ENCODE assay signal across 9 cellular contexts in genomic region chr17:17848311-17848710, GRCh38. TPM values are rescaled to one million over a fixed set of nuclear protein-coding genes. Genes with fewer than 3 reads are reported as not detected.
A peak's percentile ranks its signal among the peaks of the same experiment; 100 is the strongest.
DNase-seq lines count a peak whose midpoint lies in the region; ATAC-seq and TF ChIP-seq lines count a peak whose summit lies in the region.
"Had no signal": no experiment of that assay in that cellular context is flagged by ENCODE, and none has a peak within 500 bp of the region (broad histone marks: within the 10 kb centered on the region; RNA-seq: fewer than 3 reads in every experiment).

No MANE protein-coding gene starts in this region.

- no peak for ATAC-seq in activated T-cell treated with anti-CD3 and anti-CD28 coated beads, Interleukin-2, amount 50 U/mL, for 72 hours (replicated peaks in 1 of 2)
- ATAC-seq in activated CD8-positive, alpha-beta T cell treated with anti-CD3 and anti-CD28 coated beads, Interleukin-2, amount 10 ng/mL, durations not matched to agents 7 days and 5 days, result no peak
- no peak for ATAC-seq in left lung
- ATAC-seq in HG03354 (IDR thresholded peaks at IDR 0.05; ENCODE audit: poor library complexity, severe bottlenecking, unreplicated experiment), result no peak

- no peak for TF ChIP-seq EP300 in suprapubic skin (IDR thresholded peaks at IDR 0.05)

- H3K4me3 ChIP-seq in left lung, result no peak overlapping the region
- no peak overlapping the region for H3K4me3 ChIP-seq in suprapubic skin

- H3K27me3 ChIP-seq in left lung (no peaks in the 10 kb centered on the region), suprapubic skin (no peaks in the 10 kb centered on the region)

- TF ChIP-seq POLR2A in suprapubic skin (IDR thresholded peaks at IDR 0.05), result no peak

- no peaks in the 10 kb centered on the region for H3K27me3 Mint-ChIP-seq in activated T-cell treated with anti-CD3 and anti-CD28 coated beads, Interleukin-2, amount 50 U/mL, for 72 hours (ENCODE audit: low read depth)
- no peaks in the 10 kb centered on the region for H3K27me3 Mint-ChIP-seq in activated CD8-positive, alpha-beta T cell treated with anti-CD3 and anti-CD28 coated beads, Interleukin-2, amount 10 ng/mL, durations not matched to agents 7 days and 5 days (ENCODE audit: low read depth)

- CTCF ChIA-PET in activated CD8-positive, alpha-beta T cell treated with anti-CD3 and anti-CD28 coated beads, Interleukin-2, amount 10 ng/mL, durations not matched to agents 7 days and 5 days (lab: Charles Lee), result interaction anchor here (1.6 to 3.6 kb wide), 6 partner anchors 9 to 36 kb away, joined by 4 to 33 read pairs (median 12); partner anchors contain the start of gene SREBF1

- no peak for TF ChIP-seq CTCF in left lung (IDR thresholded peaks at IDR 0.05)
- TF ChIP-seq CTCF in suprapubic skin (IDR thresholded peaks at IDR 0.05), result no peak

- H3K4me1 ChIP-seq in left lung (peaks cover 26 to 50% of the 10 kb centered on the region in 2 donors), suprapubic skin (peaks cover 39% of the 10 kb centered on the region)

- POLR2A ChIA-PET in activated CD8-positive, alpha-beta T cell treated with anti-CD3 and anti-CD28 coated beads, Interleukin-2, amount 10 ng/mL, durations not matched to agents 7 days and 5 days (lab: Charles Lee), result interaction anchor here (0.6 to 5.6 kb wide), 6 partner anchors 7 to 27 kb away, joined by 3 to 117 read pairs (median 9); partner anchors contain the start of gene SREBF1

- H3K36me3 Mint-ChIP-seq in activated T-cell treated with anti-CD3 and anti-CD28 coated beads, Interleukin-2, amount 50 U/mL, for 72 hours (ENCODE audit: insufficient read depth in 2 of 2), result peaks cover 0 to 3% of the 10 kb centered on the region in 2 donors
- H3K36me3 Mint-ChIP-seq in activated CD8-positive, alpha-beta T cell treated with anti-CD3 and anti-CD28 coated beads, Interleukin-2, amount 10 ng/mL, durations not matched to agents 7 days and 5 days (ENCODE audit: low read depth), result peaks cover 24% of the 10 kb centered on the region

- H3K9me3 ChIP-seq in left lung (no peaks in the 10 kb centered on the region), suprapubic skin (no peaks in the 10 kb centered on the region)

- intact Hi-C loops in left lung (cut with DNase I), result no loop called here

- 85% methylated on average over 8 of the region's 8 CpGs for WGBS in suprapubic skin

- H3K27ac Mint-ChIP-seq in activated T-cell treated with anti-CD3 and anti-CD28 coated beads, Interleukin-2, amount 50 U/mL, for 72 hours, result no peak overlapping the region
- H3K27ac Mint-ChIP-seq in activated CD8-positive, alpha-beta T cell treated with anti-CD3 and anti-CD28 coated beads, Interleukin-2, amount 10 ng/mL, durations not matched to agents 7 days and 5 days, result peak overlapping the region; percentile 92

- H3K27ac ChIP-seq in left lung, result peak overlapping the region; percentile 83 to 84
- peak overlapping the region; percentile 84 for H3K27ac ChIP-seq in suprapubic skin

- no peaks in the 10 kb centered on the region for H3K9me3 Mint-ChIP-seq in activated T-cell treated with anti-CD3 and anti-CD28 coated beads, Interleukin-2, amount 50 U/mL, for 72 hours
- no peaks in the 10 kb centered on the region for H3K9me3 Mint-ChIP-seq in activated CD8-positive, alpha-beta T cell treated with anti-CD3 and anti-CD28 coated beads, Interleukin-2, amount 10 ng/mL, durations not matched to agents 7 days and 5 days (ENCODE audit: insufficient read depth)

- H3K36me3 ChIP-seq in left lung, result peaks cover 0 to 13% of the 10 kb centered on the region in 2 donors
- peaks cover 32% of the 10 kb centered on the region for H3K36me3 ChIP-seq in suprapubic skin

- no peak for DNase-seq in activated T-cell treated with anti-CD3 and anti-CD28 coated beads, Interleukin-2, amount 50 U/mL, for 72 hours
- no peak for DNase-seq in activated T-cell treated with anti-CD3 and anti-CD28 coated beads for 4 hours
- no peak for DNase-seq in activated CD8-positive, alpha-beta T cell treated with anti-CD3 and anti-CD28 coated beads, Interleukin-2, amount 10 ng/mL, durations not matched to agents 7 days and 5 days
- DNase-seq in left lung, result no peak
- no peak for DNase-seq in suprapubic skin (ENCODE audit: low spot score in 2 of 2)
- no peak for DNase-seq in anterior cingulate cortex (lab: John Stamatoyannopoulos, UW)
- DNase-seq in AG08396 (ENCODE audit: low spot score), result no peak
- DNase-seq: MM.1S had no signal

- peaks cover 71% of the 10 kb centered on the region for H3K4me1 Mint-ChIP-seq in activated T-cell treated with anti-CD3 and anti-CD28 coated beads, Interleukin-2, amount 50 U/mL, for 72 hours (ENCODE audit: low read depth)
- peaks cover 71% of the 10 kb centered on the region for H3K4me1 Mint-ChIP-seq in activated CD8-positive, alpha-beta T cell treated with anti-CD3 and anti-CD28 coated beads, Interleukin-2, amount 10 ng/mL, durations not matched to agents 7 days and 5 days (ENCODE audit: low read depth)

- H3K4me3 Mint-ChIP-seq in activated T-cell treated with anti-CD3 and anti-CD28 coated beads, Interleukin-2, amount 50 U/mL, for 72 hours, result peak overlapping the region; percentile 29 to 86
- no peak overlapping the region for H3K4me3 Mint-ChIP-seq in activated CD8-positive, alpha-beta T cell treated with anti-CD3 and anti-CD28 coated beads, Interleukin-2, amount 10 ng/mL, durations not matched to agents 7 days and 5 days

RNA-seq across cellular contexts. Expression of gene SREBF1, which starts 11.5 kb away (rescaled TPM):
- 100 to 1,000 TPM; 192 to 209 TPM for total RNA-seq in activated T-cell treated with anti-CD3 and anti-CD28 coated beads, Interleukin-2, amount 50 U/mL, for 72 hours
- 100 to 1,000 TPM; 212 to 254 TPM for total RNA-seq in activated CD8-positive, alpha-beta T cell treated with anti-CD3 and anti-CD28 coated beads, Interleukin-2, amount 10 ng/mL, durations not matched to agents 7 days and 5 days
- 100 to 1,000 TPM; 112 to 122 TPM for total RNA-seq in left lung
- total RNA-seq in suprapubic skin, result 100 to 1,000 TPM in 2 of 4 donors, 10 to 100 TPM in 2; 78.1 to 124 (median 91.7) TPM
